In the genomic region with DNA sequence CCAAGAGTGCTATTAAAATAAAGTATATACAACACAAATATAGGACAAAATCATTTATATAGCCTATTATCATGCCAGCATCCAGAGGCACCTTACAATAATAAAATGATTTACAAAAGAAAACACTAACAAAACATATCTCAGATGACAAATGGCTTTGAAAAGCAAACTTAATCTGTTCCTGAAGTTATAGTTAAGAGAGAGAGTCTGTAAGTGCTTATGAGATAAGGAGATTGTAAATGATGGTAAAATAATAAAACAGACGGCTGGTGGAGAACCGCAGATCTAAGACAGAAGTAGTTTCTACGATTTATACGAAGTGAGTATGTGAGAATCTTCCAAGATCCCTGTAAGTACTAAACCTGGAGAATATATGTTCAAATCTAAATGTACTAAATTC, we compare ENCODE assay signal across 5 cellular contexts.
"Had no signal": no experiment of that assay in that cellular context is flagged by ENCODE, and none has a peak within 500 bp of the region (broad histone marks: within the 10 kb centered on the region; RNA-seq: fewer than 3 reads in every experiment).

No MANE protein-coding gene starts in this region.

- H3K27me3 Mint-ChIP-seq: IgD-negative memory B cell had no signal

- H3K4me3 Mint-ChIP-seq: GM23338, H9, IgD-negative memory B cell had no signal

- H3K36me3 Mint-ChIP-seq: IgD-negative memory B cell had no signal

- H3K4me2 ChIP-seq: GM23338 had no signal

- H2AFZ ChIP-seq: GM23338 had no signal

- H3K27ac Mint-ChIP-seq: GM23338, H9, IgD-negative memory B cell had no signal

- H3K4me3 ChIP-seq: GM23338 had no signal

- H3K9me3 Mint-ChIP-seq: GM23338, H9, IgD-negative memory B cell had no signal

- ATAC-seq: GM23338 had no signal

- DNase-seq: H9, HCEC 1CT, KBM-7 had no signal

- H3K4me1 Mint-ChIP-seq: GM23338, H9, IgD-negative memory B cell had no signal
